Comparison of ENCODE assay signal across 27 cellular contexts in genomic region chr3:51659942-51660341, GRCh38. TPM values are rescaled to one million over a fixed set of nuclear protein-coding genes. Genes with fewer than 3 reads are reported as not detected.
"Had no signal": no experiment of that assay in that cellular context is flagged by ENCODE, and none has a peak within 500 bp of the region (broad histone marks: within the 10 kb centered on the region; RNA-seq: fewer than 3 reads in every experiment).

No MANE protein-coding gene starts in this region.

- H2AFZ ChIP-seq: neural progenitor cell, parathyroid adenoma had no signal

- H3K27me3 ChIP-seq: neural progenitor cell, ovary, stomach, thyroid gland, tibial nerve, upper lobe of left lung, vagina had no signal

- ATAC-seq: naive thymus-derived CD4-positive, alpha-beta T cell; natural killer cell; psoas muscle; right cardiac atrium; sciatic nerve; stimulated activated effector memory CD8-positive, alpha-beta T cell treated with anti-CD3 and anti-CD28 coated beads, Interleukin-12 subunit alpha, Interleukin-12 subunit beta, amount 100 ng/mL, for 72 hours; stimulated activated naive B cell treated with anti-CD40 and anti-IgM and Interleukin-4, amounts not matched to agents 10 μg/mL and 1 μg/mL and 100 μg/mL, for 72 hours had no signal

- H3K27ac ChIP-seq: neural progenitor cell, ovary, parathyroid adenoma, psoas muscle, skin epidermis, stomach, thoracic aorta, thyroid gland, tibial nerve, upper lobe of left lung, vagina had no signal

- FAIRE-seq: urothelium cell line had no signal

- H3K79me2 ChIP-seq: parathyroid adenoma had no signal

- H3K9ac ChIP-seq: neural progenitor cell, parathyroid adenoma had no signal

- H3K36me3 ChIP-seq: neural progenitor cell, ovary had no signal

- H3K9me3 ChIP-seq: ovary, psoas muscle, stomach, thoracic aorta, thyroid gland, tibial nerve, upper lobe of left lung, vagina had no signal

- H3K4me1 ChIP-seq: neural progenitor cell, parathyroid adenoma, psoas muscle, stomach, thyroid gland, tibial nerve, upper lobe of left lung, vagina had no signal

- DNase-seq: naive thymus-derived CD4-positive, alpha-beta T cell; natural killer cell; occipital lobe; ovary; posterior cingulate gyrus; psoas muscle; right cardiac atrium; stimulated activated CD4-positive, alpha-beta T cell treated with anti-CD3 and anti-CD28 coated beads, Interleukin-15, amount 100 ng/mL, for 24 hours; stimulated activated CD4-positive, alpha-beta T cell treated with anti-CD3 and anti-CD28 coated beads, Interleukin-2, amount 100 ng/mL, for 24 hours; stimulated activated CD4-positive, alpha-beta T cell treated with anti-CD3 and anti-CD28 coated beads, Interleukin-2, amount 100 ng/mL, for 48 hours; stimulated activated CD4-positive, alpha-beta T cell treated with anti-CD3 and anti-CD28 coated beads, Interleukin-4, amount 100 ng/mL, for 24 hours; stimulated activated naive B cell treated with anti-CD40 and anti-IgM and Interleukin-4, amounts not matched to agents 10 μg/mL and 1 μg/mL and 100 μg/mL, for 72 hours; stimulated activated naive CD4-positive, alpha-beta T cell treated with Interleukin-2 at 50 U/mL for 16 hours; stomach; thyroid gland; trophoblast cell; upper lobe of left lung had no signal

- H3K4me3 ChIP-seq: neural progenitor cell, ovary, psoas muscle, skin epidermis, stomach, thoracic aorta, thyroid gland, tibial nerve, upper lobe of left lung, vagina had no signal

- H3K4me2 ChIP-seq: neural progenitor cell had no signal

RNA-seq across cellular contexts. Expression of gene GRM2, which starts 46.9 kb away (rescaled TPM):
- total RNA-seq: osteoblast, vagina had no signal
